ENCODE assay signal across 39 cellular contexts in genomic region chr19:48338253-48338755, GRCh38. TPM values are rescaled to one million over a fixed set of nuclear protein-coding genes. Genes with fewer than 3 reads are reported as not detected.
"Had no signal": no experiment of that assay in that cellular context is flagged by ENCODE, and none has a peak within 500 bp of the region (broad histone marks: within the 10 kb centered on the region; RNA-seq: fewer than 3 reads in every experiment).

No MANE protein-coding gene starts in this region.

- H3K9me3 Mint-ChIP-seq: activated CD4-positive, alpha-beta T cell treated with anti-CD3 and anti-CD28 coated beads, Interleukin-2, amount 10 ng/mL, durations not matched to agents 24 days and 14 days; activated CD8-positive, alpha-beta T cell treated with anti-CD3 and anti-CD28 coated beads for 36 hours; activated naive CD8-positive, alpha-beta T cell treated with anti-CD3 and anti-CD28 coated beads for 36 hours; activated T-cell treated with anti-CD3 and anti-CD28 coated beads, Interleukin-2, amount 50 U/mL, for 72 hours; activated T-helper 17 cell treated with anti-CD3 and anti-CD28 coated beads, Interleukin-2, amount 50 U/mL, for 72 hours; T-cell had no signal

- H3K27me3 ChIP-seq: adrenal gland, MG63, Peyer's patch had no signal

- DNase-seq: activated CD4-positive, alpha-beta T cell treated with anti-CD3 and anti-CD28 coated beads, Interleukin-2, amount 10 ng/mL, durations not matched to agents 24 days and 14 days; activated CD4-positive, alpha-beta T cell treated with anti-CD3 and anti-CD28 coated beads, Interleukin-2, amount 50 U/mL, for 4 hours; activated CD8-positive, alpha-beta T cell treated with anti-CD3 and anti-CD28 coated beads for 36 hours; activated effector memory CD4-positive, alpha-beta T cell treated with anti-CD3 and anti-CD28 coated beads, Interleukin-2, amount 50 U/mL, for 16 hours; activated naive CD4-positive, alpha-beta T cell; activated naive CD4-positive, alpha-beta T cell treated with anti-CD3 and anti-CD28 coated beads, Interleukin-2, amount 50 U/mL, for 16 hours; activated naive CD8-positive, alpha-beta T cell treated with anti-CD3 and anti-CD28 coated beads for 36 hours; activated T-cell treated with anti-CD3 and anti-CD28 coated beads, Interleukin-2, amount 50 U/mL, for 1 hour; activated T-cell treated with anti-CD3 and anti-CD28 coated beads, Interleukin-2, amount 50 U/mL, for 72 hours; adrenal gland; caudate nucleus; Kasumi-1; KBM-7; MG63; NCI-H1048; NCI-H1105 treated with DMSO at 0.1 percent for 48 hours; NCI-H1436 treated with DMSO at 0.1 percent for 48 hours; NCI-H187 treated with DMSO at 0.1 percent for 48 hours; NCI-H2081; NCI-H2171 treated with DMSO at 0.1 percent for 48 hours; NCI-H2227 treated with DMSO at 0.1 percent for 48 hours; NCI-H446; NCI-H510A treated with DMSO at 0.1 percent for 48 hours; NCI-H526 treated with DMSO at 0.1 percent for 48 hours; NK-92 treated with Interleukin-12 subunit alpha and Interleukin-12 subunit beta, amount 100 ng/mL, for 24 hours; PC-3; Peyer's patch; RPMI8226; SIG-M5; T-cell; T-helper 2 cell; T-helper 9 cell had no signal

- H3K36me3 Mint-ChIP-seq: activated naive CD8-positive, alpha-beta T cell treated with anti-CD3 and anti-CD28 coated beads for 36 hours; brain had no signal

- H3K4me3 Mint-ChIP-seq: activated CD4-positive, alpha-beta T cell treated with anti-CD3 and anti-CD28 coated beads, Interleukin-2, amount 10 ng/mL, durations not matched to agents 24 days and 14 days; activated CD8-positive, alpha-beta T cell treated with anti-CD3 and anti-CD28 coated beads for 36 hours; activated naive CD8-positive, alpha-beta T cell treated with anti-CD3 and anti-CD28 coated beads for 36 hours; activated T-cell treated with anti-CD3 and anti-CD28 coated beads, Interleukin-2, amount 50 U/mL, for 72 hours; activated T-helper 17 cell treated with anti-CD3 and anti-CD28 coated beads, Interleukin-2, amount 50 U/mL, for 72 hours; brain; T-cell had no signal

- H3K36me3 ChIP-seq: adrenal gland had no signal

- H3K27ac Mint-ChIP-seq: activated CD4-positive, alpha-beta T cell treated with anti-CD3 and anti-CD28 coated beads, Interleukin-2, amount 10 ng/mL, durations not matched to agents 24 days and 14 days; activated CD8-positive, alpha-beta T cell treated with anti-CD3 and anti-CD28 coated beads for 36 hours; activated naive CD8-positive, alpha-beta T cell treated with anti-CD3 and anti-CD28 coated beads for 36 hours; activated T-cell treated with anti-CD3 and anti-CD28 coated beads, Interleukin-2, amount 50 U/mL, for 72 hours had no signal

- H3K9me3 ChIP-seq: adrenal gland, MG63, Peyer's patch had no signal

- H3K4me3 ChIP-seq: adrenal gland, MG63, Peyer's patch had no signal

- H3K27ac ChIP-seq: adrenal gland, Peyer's patch had no signal

- H3K27me3 Mint-ChIP-seq: activated CD4-positive, alpha-beta T cell treated with anti-CD3 and anti-CD28 coated beads, Interleukin-2, amount 10 ng/mL, durations not matched to agents 24 days and 14 days; activated CD8-positive, alpha-beta T cell treated with anti-CD3 and anti-CD28 coated beads for 36 hours; activated naive CD8-positive, alpha-beta T cell treated with anti-CD3 and anti-CD28 coated beads for 36 hours; activated T-helper 17 cell treated with anti-CD3 and anti-CD28 coated beads, Interleukin-2, amount 50 U/mL, for 72 hours; brain; T-cell had no signal

- ATAC-seq: activated CD8-positive, alpha-beta T cell treated with anti-CD3 and anti-CD28 coated beads for 36 hours; activated T-cell treated with anti-CD3 and anti-CD28 coated beads, Interleukin-2, amount 50 U/mL, for 72 hours; activated T-helper 17 cell treated with anti-CD3 and anti-CD28 coated beads, Interleukin-2, amount 50 U/mL, for 72 hours; PC-3; Right ventricle myocardium inferior; SK-N-SH treated with all-trans-retinoic acid at 6 μM for 48 hours; T-cell had no signal

RNA-seq across cellular contexts. Expression of gene SYNGR4, which starts 25.9 kb away (rescaled TPM):
- total RNA-seq: activated CD4-positive, alpha-beta T cell treated with anti-CD3 and anti-CD28 coated beads, Interleukin-2, amount 10 ng/mL, durations not matched to agents 24 days and 14 days; activated CD8-positive, alpha-beta memory T cell treated with anti-CD3 and anti-CD28 coated beads for 36 hours; activated T-helper 17 cell treated with anti-CD3 and anti-CD28 coated beads, Interleukin-2, amount 50 U/mL, for 72 hours; adrenal gland; bronchial epithelial cell; PC-3; Peyer's patch; Right ventricle myocardium inferior; SK-MEL-5; T-cell had no signal

RNA-seq across cellular contexts. Expression of gene GRIN2D, which starts 55.2 kb away (rescaled TPM):
- total RNA-seq: SK-MEL-5 had no signal
